1 cellular context compared by ENCODE assay signal in the genomic region with DNA sequence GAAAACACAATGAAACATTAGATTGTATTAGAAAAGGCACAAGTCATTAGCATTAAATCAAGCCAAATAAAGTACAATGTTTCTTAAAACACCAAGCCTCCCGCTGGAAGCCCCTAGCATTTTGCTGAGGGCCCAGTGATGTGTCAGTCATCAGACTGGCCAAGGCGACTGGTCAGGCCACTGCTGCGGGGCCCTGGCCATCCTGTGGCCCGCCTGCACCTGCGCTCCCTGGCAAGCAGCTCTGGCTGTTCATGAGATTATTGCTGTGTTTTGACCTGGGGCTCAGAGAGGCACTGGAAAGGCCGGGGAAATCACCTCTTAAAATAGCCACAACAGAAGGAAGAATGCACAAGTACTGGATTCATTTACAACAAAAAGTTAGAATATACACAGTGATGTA.
TF ChIP-seq lines count a peak whose summit lies in the region.

No MANE protein-coding gene starts in this region.

TF ChIP-seq in GM12878, 131 proteins besides CTCF, POLR2A, EP300 and RAD21 (continued from another document):
- TF ChIP-seq JUNB (IDR thresholded peaks at IDR 0.05), result no peak
- no peak for TF ChIP-seq WRNIP1 (IDR thresholded peaks at IDR 0.05; ENCODE audit: borderline replicate concordance, low read depth, low read length)
